In the genomic region with DNA sequence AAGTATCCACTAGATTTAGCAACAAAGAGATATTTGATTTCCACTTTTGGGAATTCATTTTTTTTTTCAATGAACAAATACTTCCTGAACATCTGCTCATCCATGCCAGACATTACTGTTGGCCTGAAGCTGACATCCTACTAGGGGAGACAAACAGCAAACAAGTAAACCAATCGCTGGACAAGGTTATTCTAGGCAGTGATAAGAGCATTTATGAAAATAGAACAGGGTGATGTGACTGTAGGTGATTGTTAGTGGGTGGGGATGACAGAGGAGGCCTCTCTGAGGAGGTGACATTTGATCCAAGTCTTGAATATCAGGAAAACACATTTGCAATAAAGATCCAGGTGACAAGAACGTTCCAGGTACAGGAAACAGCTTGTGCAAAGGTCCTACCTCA, we compare ENCODE assay signal across 24 cellular contexts.
"Had no signal": no experiment of that assay in that cellular context is flagged by ENCODE, and none has a peak within 500 bp of the region (broad histone marks: within the 10 kb centered on the region; RNA-seq: fewer than 3 reads in every experiment).

No MANE protein-coding gene starts in this region.

- H3K4me3 ChIP-seq: esophagus squamous epithelium, gastrocnemius medialis, hepatocyte, left lung, lower lobe of right lung, mucosa of descending colon had no signal

- DNase-seq: cortex of kidney; effector CD8-positive, alpha-beta T cell; effector memory CD8-positive, alpha-beta T cell; endodermal cell; erythroblast; esophagus squamous epithelium; foreskin fibroblast; foreskin melanocyte; gastrocnemius medialis; glutamatergic neuron; head of caudate nucleus; hypothalamus; immature natural killer cell; islet precursor cell; kidney; kidney glomerular epithelial cell; left lung; lower lobe of right lung; mesenchymal stem cell; mucosa of descending colon; naive B cell had no signal

- ATAC-seq: effector memory CD8-positive, alpha-beta T cell; esophagus mucosa; gastrocnemius medialis; left lung; lower lobe of right lung; mucosa of descending colon had no signal

- H3K4me1 ChIP-seq: gastrocnemius medialis, left lung, lower lobe of right lung had no signal

- H3K27me3 ChIP-seq: esophagus squamous epithelium, gastrocnemius medialis, hepatocyte, left lung had no signal

- H3K36me3 ChIP-seq: esophagus squamous epithelium, gastrocnemius medialis, left lung, lower lobe of right lung had no signal

- H3K27ac ChIP-seq: epithelial cell of prostate, esophagus squamous epithelium, gastrocnemius medialis, hepatocyte, left lung, lower lobe of right lung had no signal

- H3K9me3 ChIP-seq: esophagus squamous epithelium, gastrocnemius medialis, left lung, lower lobe of right lung, mucosa of descending colon had no signal
